2 cellular contexts compared by ENCODE assay signal in the genomic region with DNA sequence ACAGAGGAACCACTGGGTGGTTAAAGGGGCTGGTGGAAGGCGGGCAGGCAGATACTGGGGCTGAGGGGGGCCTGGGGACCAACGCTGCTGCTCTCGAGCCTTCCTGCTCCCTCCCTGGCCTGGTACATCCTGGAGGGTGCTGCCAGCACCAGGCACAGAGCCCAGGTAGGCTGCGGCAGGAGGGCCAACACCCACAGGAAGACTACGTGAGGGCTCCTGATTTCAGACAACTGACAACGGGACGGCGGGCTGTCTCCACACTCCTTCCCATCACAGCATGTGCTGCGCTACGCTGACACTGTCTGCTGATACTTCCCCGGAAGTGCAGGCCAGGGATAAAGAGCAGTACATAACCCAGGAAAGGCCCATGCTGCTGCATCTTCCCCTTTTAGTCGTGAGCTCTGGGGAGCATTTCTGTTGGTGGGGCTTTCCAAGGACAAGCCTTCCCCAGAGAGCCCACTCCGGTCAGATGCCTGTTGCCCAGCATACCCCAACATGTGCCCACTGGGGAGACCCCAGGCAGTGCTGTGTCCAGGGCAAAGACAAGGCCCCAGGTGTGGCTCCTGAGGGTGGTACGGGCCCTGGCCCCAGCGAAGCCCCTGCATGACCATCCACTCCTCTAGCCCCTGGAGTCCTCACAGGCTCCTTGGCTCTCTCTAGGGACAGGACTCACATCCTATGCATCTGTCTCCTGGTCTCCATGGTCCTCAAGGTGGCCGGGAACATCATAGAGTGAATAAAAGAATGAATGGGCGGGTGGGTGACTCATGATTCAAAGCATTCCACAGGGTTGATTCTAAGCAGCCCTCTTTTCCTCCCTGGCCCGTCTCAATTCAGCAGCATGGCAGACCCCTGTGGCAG.
TF ChIP-seq lines count a peak whose summit lies in the region.

No MANE protein-coding gene starts in this region.

TF ChIP-seq in endothelial cell of umbilical vein, 7 proteins besides CTCF, POLR2A, EP300 and RAD21:
- TF ChIP-seq, protein P1, sequence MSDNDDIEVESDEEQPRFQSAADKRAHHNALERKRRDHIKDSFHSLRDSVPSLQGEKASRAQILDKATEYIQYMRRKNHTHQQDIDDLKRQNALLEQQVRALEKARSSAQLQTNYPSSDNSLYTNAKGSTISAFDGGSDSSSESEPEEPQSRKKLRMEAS (IDR thresholded peaks at IDR 0.05; ENCODE audit: insufficient read depth, insufficient read length): no peak
- TF ChIP-seq FOS (IDR thresholded peaks at IDR 0.05; ENCODE audit: borderline replicate concordance, insufficient read depth, low read length): peak; percentile 72
- TF ChIP-seq JUN (IDR thresholded peaks at IDR 0.05; ENCODE audit: borderline replicate concordance, insufficient read depth, insufficient read length, low read depth): peak; percentile 45

TF ChIP-seq in HEK293T, 16 proteins besides CTCF, POLR2A, EP300 and RAD21:
- TF ChIP-seq, protein P2, sequence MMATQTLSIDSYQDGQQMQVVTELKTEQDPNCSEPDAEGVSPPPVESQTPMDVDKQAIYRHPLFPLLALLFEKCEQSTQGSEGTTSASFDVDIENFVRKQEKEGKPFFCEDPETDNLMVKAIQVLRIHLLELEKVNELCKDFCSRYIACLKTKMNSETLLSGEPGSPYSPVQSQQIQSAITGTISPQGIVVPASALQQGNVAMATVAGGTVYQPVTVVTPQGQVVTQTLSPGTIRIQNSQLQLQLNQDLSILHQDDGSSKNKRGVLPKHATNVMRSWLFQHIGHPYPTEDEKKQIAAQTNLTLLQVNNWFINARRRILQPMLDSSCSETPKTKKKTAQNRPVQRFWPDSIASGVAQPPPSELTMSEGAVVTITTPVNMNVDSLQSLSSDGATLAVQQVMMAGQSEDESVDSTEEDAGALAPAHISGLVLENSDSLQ (IDR thresholded peaks at IDR 0.05): no peak
- TF ChIP-seq LEF1 (IDR thresholded peaks at IDR 0.05; ENCODE audit: borderline replicate concordance) (no peak), NFRKB (IDR thresholded peaks at IDR 0.05) (no peak), FOXM1 (IDR thresholded peaks at IDR 0.05; ENCODE audit: borderline replicate concordance) (no peak), HDGF (IDR thresholded peaks at IDR 0.05; ENCODE audit: borderline replicate concordance) (no peak), SP1 (IDR thresholded peaks at IDR 0.05) (no peak), BHLHE40 (IDR thresholded peaks at IDR 0.05; ENCODE audit: borderline replicate concordance) (no peak), FOXK2 (IDR thresholded peaks at IDR 0.05) (no peak), CTBP1 (IDR thresholded peaks at IDR 0.05; ENCODE audit: borderline replicate concordance) (no peak), TARDBP (IDR thresholded peaks at IDR 0.05) (no peak), SUZ12 (IDR thresholded peaks at IDR 0.05) (no peak), ELF4 (IDR thresholded peaks at IDR 0.05) (no peak), FOXA1 (IDR thresholded peaks at IDR 0.05) (no peak), ARNT (IDR thresholded peaks at IDR 0.05) (no peak), L3MBTL2 (conservative IDR thresholded peaks at IDR 0.05) (no peak), ZNF384 (IDR thresholded peaks at IDR 0.05) (no peak)
